8 cellular contexts compared by ENCODE assay signal in the genomic region with DNA sequence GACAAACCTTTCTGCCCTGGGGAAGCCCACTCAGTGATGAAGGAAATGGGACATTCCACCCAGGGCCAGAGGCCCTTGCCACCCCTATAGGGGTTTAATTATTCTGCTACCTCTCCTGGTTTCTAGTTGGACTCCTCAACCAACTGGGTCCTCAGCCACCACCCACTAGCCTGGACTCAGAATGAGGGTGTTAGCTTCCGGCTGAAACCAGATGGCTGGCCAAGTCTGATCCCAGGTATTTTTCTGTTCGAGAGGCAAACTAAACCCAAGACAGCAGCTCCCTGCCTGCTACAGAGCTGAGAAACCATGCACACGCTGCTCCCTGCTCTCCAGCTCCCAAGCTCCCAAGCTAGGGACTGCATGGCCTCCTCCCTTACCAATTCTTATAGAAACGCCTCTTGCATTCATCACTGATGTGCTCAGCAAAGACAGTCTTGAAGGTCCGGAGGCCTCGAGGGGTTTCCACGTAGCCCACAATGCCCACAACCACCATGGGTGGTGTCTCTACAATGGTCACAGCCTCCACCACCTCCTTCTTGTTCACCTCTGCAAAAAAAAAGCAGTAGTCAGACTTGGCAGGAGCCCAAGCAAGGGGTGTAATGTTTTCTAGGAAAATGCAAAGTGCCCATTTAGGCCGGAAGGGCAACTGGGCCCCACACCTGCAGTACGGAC. TPM values are rescaled to one million over a fixed set of nuclear protein-coding genes. Genes with fewer than 3 reads are reported as not detected.
A peak's percentile ranks its signal among the peaks of the same experiment; 100 is the strongest.
DNase-seq lines count a peak whose midpoint lies in the region; ATAC-seq and TF ChIP-seq lines count a peak whose summit lies in the region.

No MANE protein-coding gene starts in this region.

- H3K9me3 Mint-ChIP-seq in CD8-positive, alpha-beta memory T cell = peaks cover 0 to 3% (median 0%) of the 10 kb centered on the region in 5 donors
- H3K9me3 Mint-ChIP-seq in IgD-negative memory B cell = no peaks in the 10 kb centered on the region

- POLR2A ChIA-PET in CD8-positive, alpha-beta memory T cell (lab: Charles Lee) = interaction anchor here (0.6 to 7.0 kb wide), 11 partner anchors 11 to 609 kb away, joined by 3 to 89 read pairs (median 5); partner anchors contain the start of genes CBX7, PDGFB and TAB1

- peak overlapping the region; percentile 95 to 100 (median 99) for H3K4me3 Mint-ChIP-seq in CD8-positive, alpha-beta memory T cell
- H3K4me3 Mint-ChIP-seq in IgD-negative memory B cell = peak overlapping the region; percentile 98 to 100 (median 99)

- no peaks in the 10 kb centered on the region for H3K9me3 ChIP-seq in CD8-positive, alpha-beta memory T cell (ENCODE audit: low read length)
- H3K9me3 ChIP-seq in ascending aorta (no peaks in the 10 kb centered on the region), right lobe of liver (no peaks in the 10 kb centered on the region)

- TF ChIP-seq POLR2A in right lobe of liver (IDR thresholded peaks at IDR 0.05) = no peak

- TF ChIP-seq CTCF in ascending aorta (IDR thresholded peaks at IDR 0.05) (no peak), right lobe of liver (IDR thresholded peaks at IDR 0.05) (no peak)

- WGBS in right lobe of liver (ENCODE audit: insufficient coverage, low coverage, low lambda C conversion rate, missing lambda C conversion rate) = 0% methylated on average over 2 of the region's 9 CpGs

- peak overlapping the region; percentile 22 for H3K4me3 ChIP-seq in CD8-positive, alpha-beta memory T cell (ENCODE audit: low read length)
- peak overlapping the region in 1 of 2 donors; percentile 83 for H3K4me3 ChIP-seq in ascending aorta
- H3K4me3 ChIP-seq in right lobe of liver = peak overlapping the region; percentile 65 to 93 (median 91)

- H3K27ac Mint-ChIP-seq in CD8-positive, alpha-beta memory T cell = peak overlapping the region; percentile 83 to 99 (median 98)
- peak overlapping the region; percentile 78 to 96 (median 84) for H3K27ac Mint-ChIP-seq in IgD-negative memory B cell

- peaks cover 64% of the 10 kb centered on the region for H3K36me3 ChIP-seq in CD8-positive, alpha-beta memory T cell (ENCODE audit: insufficient read depth, low read length)
- H3K36me3 ChIP-seq in ascending aorta = peaks cover 56% of the 10 kb centered on the region in 2 donors
- peaks cover 21 to 57% (median 41%) of the 10 kb centered on the region in 4 donors for H3K36me3 ChIP-seq in right lobe of liver

- CTCF ChIA-PET in CD8-positive, alpha-beta memory T cell (lab: Charles Lee) = interaction anchor here (0.8 to 7.0 kb wide), 26 partner anchors 7 to 447 kb away, joined by 3 to 178 read pairs (median 5); partner anchors contain the start of genes CBX6 and CBX7

- H3K4me1 Mint-ChIP-seq in CD8-positive, alpha-beta memory T cell = peaks cover 49 to 63% (median 59%) of the 10 kb centered on the region in 3 donors
- H3K4me1 Mint-ChIP-seq in IgD-negative memory B cell = peaks cover 27 to 38% (median 35%) of the 10 kb centered on the region in 3 donors

- intact Hi-C loops in ascending aorta (cut with DNase I) (loop anchor here (5.0 to 10.0 kb wide), 5 partner anchors 80 to 532 kb away; partner anchors contain the start of genes ATF4, CBX6 and TAB1), right lobe of liver (cut with DNase I) (loop anchor here in 1 of 2 donors (10.0 kb wide), 1 partner anchor 72 kb away; the partner anchor contains the start of gene PDGFB)

- ATAC-seq in right lobe of liver (no peak), GM19452 (IDR thresholded peaks at IDR 0.05; ENCODE audit: unreplicated experiment) (no peak)

- H3K4me1 ChIP-seq in CD8-positive, alpha-beta memory T cell (ENCODE audit: insufficient read depth, low read length) = peaks cover 44% of the 10 kb centered on the region
- H3K4me1 ChIP-seq in ascending aorta (peaks cover 11 to 34% of the 10 kb centered on the region in 2 donors), right lobe of liver (peaks cover 3 to 50% (median 20%) of the 10 kb centered on the region in 4 donors)

- H3K27me3 ChIP-seq in CD8-positive, alpha-beta memory T cell (ENCODE audit: insufficient read depth, low read length, poor library complexity, severe bottlenecking) = no peaks in the 10 kb centered on the region
- H3K27me3 ChIP-seq in ascending aorta (no peaks in the 10 kb centered on the region), right lobe of liver (no peaks in the 10 kb centered on the region)

- peaks cover 0 to 14% of the 10 kb centered on the region in 2 donors for H3K27me3 Mint-ChIP-seq in CD8-positive, alpha-beta memory T cell
- no peaks in the 10 kb centered on the region for H3K27me3 Mint-ChIP-seq in IgD-negative memory B cell

- H3K36me3 Mint-ChIP-seq in CD8-positive, alpha-beta memory T cell = peaks cover 8 to 78% (median 18%) of the 10 kb centered on the region in 3 donors
- peaks cover 4% of the 10 kb centered on the region for H3K36me3 Mint-ChIP-seq in IgD-negative memory B cell

- peak overlapping the region; percentile 93 for H3K27ac ChIP-seq in CD8-positive, alpha-beta memory T cell (ENCODE audit: low read depth, low read length)
- H3K27ac ChIP-seq in ascending aorta = peak overlapping the region; percentile 8 to 96
- peak overlapping the region in 1 of 3 donors; percentile 98 for H3K27ac ChIP-seq in right lobe of liver

- DNase-seq in CD8-positive, alpha-beta memory T cell = peak in 2 of 5 donors; percentile 37 to 57
- DNase-seq in ascending aorta (ENCODE audit: low spot score in 2 of 2) = no peak
- DNase-seq in right lobe of liver = no peak
- DNase-seq in NCI-H146 treated with DMSO at 0.1 percent for 48 hours (lab: John Stamatoyannopoulos, UW; ENCODE audit: unreplicated experiment) = no peak
- DNase-seq in GDM1 (lab: John Stamatoyannopoulos, UW) = no peak
- DNase-seq in AG20443 (ENCODE audit: low spot score) = no peak

RNA-seq across cellular contexts. Expression of gene RPL3, which starts 2.2 kb away (rescaled TPM):
- 1,000 to 10,000 TPM; 2,574 to 2,607 TPM for total RNA-seq in CD8-positive, alpha-beta memory T cell
- 3,654 TPM for polyA plus RNA-seq in CD8-positive, alpha-beta memory T cell
- polyA plus RNA-seq in IgD-negative memory B cell = 4,030 TPM
- total RNA-seq in ascending aorta (1,479 TPM), right lobe of liver (100 to 1,000 TPM; 648 to 905 (median 743) TPM)

RNA-seq across cellular contexts. Expression of gene SYNGR1, which starts 32.6 kb away (rescaled TPM):
- total RNA-seq in CD8-positive, alpha-beta memory T cell = 1 to 10 TPM; 2.4 to 2.9 TPM
- polyA plus RNA-seq in CD8-positive, alpha-beta memory T cell = 10.1 TPM
- polyA plus RNA-seq in IgD-negative memory B cell = 9.1 TPM
- total RNA-seq in ascending aorta (2.2 TPM), right lobe of liver (1 to 10 TPM in 5 of 6 experiments, under 1 TPM in 1; 0.74 to 3.2 (median 2.2) TPM)
